In the genomic region with DNA sequence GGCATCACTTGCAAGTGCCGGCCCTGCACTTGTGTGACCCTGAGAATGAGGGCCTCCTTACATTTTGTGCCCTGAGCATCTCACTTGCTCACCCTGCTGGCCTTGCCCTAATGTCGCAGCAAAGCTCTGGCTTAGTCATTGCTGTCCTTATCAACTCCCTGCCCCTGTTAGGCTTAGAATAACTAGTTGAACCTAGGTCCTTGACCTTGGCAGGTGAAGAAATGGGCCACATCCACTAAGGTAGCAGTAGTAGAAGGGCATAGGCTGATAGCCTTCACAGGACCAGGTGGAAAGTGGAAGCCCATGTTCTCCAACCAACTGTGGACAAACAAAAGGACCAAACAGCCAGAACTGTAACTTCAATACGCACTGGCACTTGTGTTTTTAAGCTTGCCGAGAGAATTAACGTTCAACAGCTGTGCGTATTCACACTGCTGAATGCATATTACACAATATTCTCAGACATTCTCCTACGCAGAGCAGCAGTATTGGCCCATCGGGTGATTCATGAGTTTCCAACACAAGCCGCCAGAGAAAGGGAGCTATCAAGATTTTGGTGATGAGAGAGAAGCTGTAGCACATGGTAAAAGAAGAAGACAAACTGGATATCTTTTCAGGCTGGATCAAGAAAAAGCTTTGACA, we compare ENCODE assay signal across 1 cellular context.
TF ChIP-seq lines count a peak whose summit lies in the region.

No MANE protein-coding gene starts in this region.

TF ChIP-seq in K562, 482 proteins besides CTCF, POLR2A, EP300 and RAD21 (continued from another document and continues in another):
- TF ChIP-seq, protein P1, sequence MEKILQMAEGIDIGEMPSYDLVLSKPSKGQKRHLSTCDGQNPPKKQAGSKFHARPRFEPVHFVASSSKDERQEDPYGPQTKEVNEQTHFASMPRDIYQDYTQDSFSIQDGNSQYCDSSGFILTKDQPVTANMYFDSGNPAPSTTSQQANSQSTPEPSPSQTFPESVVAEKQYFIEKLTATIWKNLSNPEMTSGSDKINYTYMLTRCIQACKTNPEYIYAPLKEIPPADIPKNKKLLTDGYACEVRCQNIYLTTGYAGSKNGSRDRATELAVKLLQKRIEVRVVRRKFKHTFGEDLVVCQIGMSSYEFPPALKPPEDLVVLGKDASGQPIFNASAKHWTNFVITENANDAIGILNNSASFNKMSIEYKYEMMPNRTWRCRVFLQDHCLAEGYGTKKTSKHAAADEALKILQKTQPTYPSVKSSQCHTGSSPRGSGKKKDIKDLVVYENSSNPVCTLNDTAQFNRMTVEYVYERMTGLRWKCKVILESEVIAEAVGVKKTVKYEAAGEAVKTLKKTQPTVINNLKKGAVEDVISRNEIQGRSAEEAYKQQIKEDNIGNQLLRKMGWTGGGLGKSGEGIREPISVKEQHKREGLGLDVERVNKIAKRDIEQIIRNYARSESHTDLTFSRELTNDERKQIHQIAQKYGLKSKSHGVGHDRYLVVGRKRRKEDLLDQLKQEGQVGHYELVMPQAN (IDR thresholded peaks at IDR 0.05; ENCODE audit: borderline replicate concordance), result no peak
- TF ChIP-seq RFX5 (IDR thresholded peaks at IDR 0.05; ENCODE audit: low read depth, low read length), result no peak
- no peak for TF ChIP-seq ZBTB7A (IDR thresholded peaks at IDR 0.05; ENCODE audit: borderline replicate concordance, control insufficient read depth, low read depth, low read length)
- TF ChIP-seq, protein P2, sequence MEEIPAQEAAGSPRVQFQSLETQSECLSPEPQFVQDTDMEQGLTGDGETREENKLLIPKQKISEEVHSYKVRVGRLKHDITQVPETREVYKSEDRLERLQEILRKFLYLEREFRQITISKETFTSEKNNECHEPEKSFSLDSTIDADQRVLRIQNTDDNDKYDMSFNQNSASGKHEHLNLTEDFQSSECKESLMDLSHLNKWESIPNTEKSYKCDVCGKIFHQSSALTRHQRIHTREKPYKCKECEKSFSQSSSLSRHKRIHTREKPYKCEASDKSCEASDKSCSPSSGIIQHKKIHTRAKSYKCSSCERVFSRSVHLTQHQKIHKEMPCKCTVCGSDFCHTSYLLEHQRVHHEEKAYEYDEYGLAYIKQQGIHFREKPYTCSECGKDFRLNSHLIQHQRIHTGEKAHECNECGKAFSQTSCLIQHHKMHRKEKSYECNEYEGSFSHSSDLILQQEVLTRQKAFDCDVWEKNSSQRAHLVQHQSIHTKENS (CRISPR knock-in tag; IDR thresholded peaks at IDR 0.05), result no peak
- TF ChIP-seq, protein P3, sequence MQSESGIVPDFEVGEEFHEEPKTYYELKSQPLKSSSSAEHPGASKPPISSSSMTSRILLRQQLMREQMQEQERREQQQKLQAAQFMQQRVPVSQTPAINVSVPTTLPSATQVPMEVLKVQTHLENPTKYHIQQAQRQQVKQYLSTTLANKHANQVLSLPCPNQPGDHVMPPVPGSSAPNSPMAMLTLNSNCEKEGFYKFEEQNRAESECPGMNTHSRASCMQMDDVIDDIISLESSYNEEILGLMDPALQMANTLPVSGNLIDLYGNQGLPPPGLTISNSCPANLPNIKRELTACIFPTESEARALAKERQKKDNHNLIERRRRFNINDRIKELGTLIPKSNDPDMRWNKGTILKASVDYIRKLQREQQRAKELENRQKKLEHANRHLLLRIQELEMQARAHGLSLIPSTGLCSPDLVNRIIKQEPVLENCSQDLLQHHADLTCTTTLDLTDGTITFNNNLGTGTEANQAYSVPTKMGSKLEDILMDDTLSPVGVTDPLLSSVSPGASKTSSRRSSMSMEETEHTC (IDR thresholded peaks at IDR 0.05), result no peak
- TF ChIP-seq, protein P4, sequence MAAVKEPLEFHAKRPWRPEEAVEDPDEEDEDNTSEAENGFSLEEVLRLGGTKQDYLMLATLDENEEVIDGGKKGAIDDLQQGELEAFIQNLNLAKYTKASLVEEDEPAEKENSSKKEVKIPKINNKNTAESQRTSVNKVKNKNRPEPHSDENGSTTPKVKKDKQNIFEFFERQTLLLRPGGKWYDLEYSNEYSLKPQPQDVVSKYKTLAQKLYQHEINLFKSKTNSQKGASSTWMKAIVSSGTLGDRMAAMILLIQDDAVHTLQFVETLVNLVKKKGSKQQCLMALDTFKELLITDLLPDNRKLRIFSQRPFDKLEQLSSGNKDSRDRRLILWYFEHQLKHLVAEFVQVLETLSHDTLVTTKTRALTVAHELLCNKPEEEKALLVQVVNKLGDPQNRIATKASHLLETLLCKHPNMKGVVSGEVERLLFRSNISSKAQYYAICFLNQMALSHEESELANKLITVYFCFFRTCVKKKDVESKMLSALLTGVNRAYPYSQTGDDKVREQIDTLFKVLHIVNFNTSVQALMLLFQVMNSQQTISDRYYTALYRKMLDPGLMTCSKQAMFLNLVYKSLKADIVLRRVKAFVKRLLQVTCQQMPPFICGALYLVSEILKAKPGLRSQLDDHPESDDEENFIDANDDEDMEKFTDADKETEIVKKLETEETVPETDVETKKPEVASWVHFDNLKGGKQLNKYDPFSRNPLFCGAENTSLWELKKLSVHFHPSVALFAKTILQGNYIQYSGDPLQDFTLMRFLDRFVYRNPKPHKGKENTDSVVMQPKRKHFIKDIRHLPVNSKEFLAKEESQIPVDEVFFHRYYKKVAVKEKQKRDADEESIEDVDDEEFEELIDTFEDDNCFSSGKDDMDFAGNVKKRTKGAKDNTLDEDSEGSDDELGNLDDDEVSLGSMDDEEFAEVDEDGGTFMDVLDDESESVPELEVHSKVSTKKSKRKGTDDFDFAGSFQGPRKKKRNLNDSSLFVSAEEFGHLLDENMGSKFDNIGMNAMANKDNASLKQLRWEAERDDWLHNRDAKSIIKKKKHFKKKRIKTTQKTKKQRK (IDR thresholded peaks at IDR 0.05; ENCODE audit: borderline replicate concordance, low read depth, low read length), result no peak
- TF ChIP-seq ZNF134 (CRISPR knock-in tag; conservative IDR thresholded peaks at IDR 0.05), result no peak
- no peak for TF ChIP-seq RBM17 (IDR thresholded peaks at IDR 0.05; ENCODE audit: borderline replicate concordance, low read depth, low read length)
- TF ChIP-seq PHF8 (IDR thresholded peaks at IDR 0.05; ENCODE audit: borderline replicate concordance, low read length), result no peak
- no peak for TF ChIP-seq ZKSCAN1 (IDR thresholded peaks at IDR 0.05; ENCODE audit: low read depth, low read length)
- TF ChIP-seq ZNF431 (CRISPR knock-in tag; IDR thresholded peaks at IDR 0.05), result 0 out of 2 replicates have a peak, but pooled peaks have one; percentile 31
- TF ChIP-seq SRF (CRISPR knock-in tag; IDR thresholded peaks at IDR 0.05), result no peak
- no peak for TF ChIP-seq ARHGAP35 (IDR thresholded peaks at IDR 0.05; ENCODE audit: partially characterized antibody)
- TF ChIP-seq, protein P5, sequence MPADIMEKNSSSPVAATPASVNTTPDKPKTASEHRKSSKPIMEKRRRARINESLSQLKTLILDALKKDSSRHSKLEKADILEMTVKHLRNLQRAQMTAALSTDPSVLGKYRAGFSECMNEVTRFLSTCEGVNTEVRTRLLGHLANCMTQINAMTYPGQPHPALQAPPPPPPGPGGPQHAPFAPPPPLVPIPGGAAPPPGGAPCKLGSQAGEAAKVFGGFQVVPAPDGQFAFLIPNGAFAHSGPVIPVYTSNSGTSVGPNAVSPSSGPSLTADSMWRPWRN (IDR thresholded peaks at IDR 0.05; ENCODE audit: low read depth), result no peak; the same call in 1 of the 2 replicates
- peak; percentile 96 for TF ChIP-seq MEIS2 (IDR thresholded peaks at IDR 0.05; ENCODE audit: partially characterized antibody)
- TF ChIP-seq RB1 (IDR thresholded peaks at IDR 0.05; ENCODE audit: low read depth), result peak; percentile 42; the same call in 1 of the 2 replicates
- no peak for TF ChIP-seq DMBX1 (CRISPR knock-in tag; IDR thresholded peaks at IDR 0.05; ENCODE audit: borderline replicate concordance)
- no peak for TF ChIP-seq EZH2 (IDR thresholded peaks at IDR 0.05; ENCODE audit: borderline replicate concordance, low read depth, low read length)
- no peak for TF ChIP-seq ZFP1 (CRISPR knock-in tag; IDR thresholded peaks at IDR 0.05)
- TF ChIP-seq HDAC6 (IDR thresholded peaks at IDR 0.05; ENCODE audit: low read depth, low read length), result no peak
- TF ChIP-seq, protein P6, sequence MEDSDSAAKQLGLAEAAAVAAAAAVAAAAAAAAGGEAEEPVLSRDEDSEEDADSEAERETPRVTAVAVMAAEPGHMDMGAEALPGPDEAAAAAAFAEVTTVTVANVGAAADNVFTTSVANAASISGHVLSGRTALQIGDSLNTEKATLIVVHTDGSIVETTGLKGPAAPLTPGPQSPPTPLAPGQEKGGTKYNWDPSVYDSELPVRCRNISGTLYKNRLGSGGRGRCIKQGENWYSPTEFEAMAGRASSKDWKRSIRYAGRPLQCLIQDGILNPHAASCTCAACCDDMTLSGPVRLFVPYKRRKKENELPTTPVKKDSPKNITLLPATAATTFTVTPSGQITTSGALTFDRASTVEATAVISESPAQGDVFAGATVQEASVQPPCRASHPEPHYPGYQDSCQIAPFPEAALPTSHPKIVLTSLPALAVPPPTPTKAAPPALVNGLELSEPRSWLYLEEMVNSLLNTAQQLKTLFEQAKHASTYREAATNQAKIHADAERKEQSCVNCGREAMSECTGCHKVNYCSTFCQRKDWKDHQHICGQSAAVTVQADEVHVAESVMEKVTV (CRISPR knock-in tag; IDR thresholded peaks at IDR 0.05), result peak; percentile 77
- TF ChIP-seq SIX5 (IDR thresholded peaks at IDR 0.05; ENCODE audit: borderline replicate concordance in 1 of 2, insufficient read depth in 1 of 2, low read depth in 1 of 2, low read length in 2 of 2), result no peak
- TF ChIP-seq DIDO1 (tag; IDR thresholded peaks at IDR 0.05; ENCODE audit: low read depth), result no peak
- TF ChIP-seq TBL1XR1 (IDR thresholded peaks at IDR 0.05; ENCODE audit: low read length in 2 of 2), result no peak
- no peak for TF ChIP-seq ZNF707 (CRISPR knock-in tag; conservative IDR thresholded peaks at IDR 0.05)
- TF ChIP-seq SIRT6 (IDR thresholded peaks at IDR 0.05; ENCODE audit: low read depth, low read length), result no peak
- TF ChIP-seq POLR2B (IDR thresholded peaks at IDR 0.05; ENCODE audit: low read depth, partially characterized antibody), result no peak
- no peak for TF ChIP-seq ZNF274 (IDR thresholded peaks at IDR 0.05; ENCODE audit: borderline replicate concordance, low read depth, low read length)
- TF ChIP-seq MYNN (IDR thresholded peaks at IDR 0.05), result 0 out of 2 replicates have a peak, but pooled peaks have one; percentile 43
- TF ChIP-seq MYNN (CRISPR knock-in tag; IDR thresholded peaks at IDR 0.05), result no peak
- TF ChIP-seq, protein P7, sequence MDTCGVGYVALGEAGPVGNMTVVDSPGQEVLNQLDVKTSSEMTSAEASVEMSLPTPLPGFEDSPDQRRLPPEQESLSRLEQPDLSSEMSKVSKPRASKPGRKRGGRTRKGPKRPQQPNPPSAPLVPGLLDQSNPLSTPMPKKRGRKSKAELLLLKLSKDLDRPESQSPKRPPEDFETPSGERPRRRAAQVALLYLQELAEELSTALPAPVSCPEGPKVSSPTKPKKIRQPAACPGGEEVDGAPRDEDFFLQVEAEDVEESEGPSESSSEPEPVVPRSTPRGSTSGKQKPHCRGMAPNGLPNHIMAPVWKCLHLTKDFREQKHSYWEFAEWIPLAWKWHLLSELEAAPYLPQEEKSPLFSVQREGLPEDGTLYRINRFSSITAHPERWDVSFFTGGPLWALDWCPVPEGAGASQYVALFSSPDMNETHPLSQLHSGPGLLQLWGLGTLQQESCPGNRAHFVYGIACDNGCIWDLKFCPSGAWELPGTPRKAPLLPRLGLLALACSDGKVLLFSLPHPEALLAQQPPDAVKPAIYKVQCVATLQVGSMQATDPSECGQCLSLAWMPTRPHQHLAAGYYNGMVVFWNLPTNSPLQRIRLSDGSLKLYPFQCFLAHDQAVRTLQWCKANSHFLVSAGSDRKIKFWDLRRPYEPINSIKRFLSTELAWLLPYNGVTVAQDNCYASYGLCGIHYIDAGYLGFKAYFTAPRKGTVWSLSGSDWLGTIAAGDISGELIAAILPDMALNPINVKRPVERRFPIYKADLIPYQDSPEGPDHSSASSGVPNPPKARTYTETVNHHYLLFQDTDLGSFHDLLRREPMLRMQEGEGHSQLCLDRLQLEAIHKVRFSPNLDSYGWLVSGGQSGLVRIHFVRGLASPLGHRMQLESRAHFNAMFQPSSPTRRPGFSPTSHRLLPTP (IDR thresholded peaks at IDR 0.05; ENCODE audit: borderline replicate concordance, extremely low read depth, insufficient read length), result no peak
- TF ChIP-seq NR3C1 (CRISPR knock-in tag; IDR thresholded peaks at IDR 0.05), result no peak
- TF ChIP-seq MXI1 (IDR thresholded peaks at IDR 0.05; ENCODE audit: low read depth, low read length), result no peak
- no peak for TF ChIP-seq PTTG1 (tag; IDR thresholded peaks at IDR 0.05; ENCODE audit: low read depth)
- no peak for TF ChIP-seq PTRF (tag; IDR thresholded peaks at IDR 0.05)
- no peak for TF ChIP-seq U2AF2 (optimal IDR thresholded peaks at IDR 0.05; ENCODE audit: low read depth, low read length)
- no peak for TF ChIP-seq PML (IDR thresholded peaks at IDR 0.05; ENCODE audit: low read length)
- TF ChIP-seq SREBF2 (CRISPR knock-in tag; IDR thresholded peaks at IDR 0.05), result no peak
- TF ChIP-seq, protein P8, sequence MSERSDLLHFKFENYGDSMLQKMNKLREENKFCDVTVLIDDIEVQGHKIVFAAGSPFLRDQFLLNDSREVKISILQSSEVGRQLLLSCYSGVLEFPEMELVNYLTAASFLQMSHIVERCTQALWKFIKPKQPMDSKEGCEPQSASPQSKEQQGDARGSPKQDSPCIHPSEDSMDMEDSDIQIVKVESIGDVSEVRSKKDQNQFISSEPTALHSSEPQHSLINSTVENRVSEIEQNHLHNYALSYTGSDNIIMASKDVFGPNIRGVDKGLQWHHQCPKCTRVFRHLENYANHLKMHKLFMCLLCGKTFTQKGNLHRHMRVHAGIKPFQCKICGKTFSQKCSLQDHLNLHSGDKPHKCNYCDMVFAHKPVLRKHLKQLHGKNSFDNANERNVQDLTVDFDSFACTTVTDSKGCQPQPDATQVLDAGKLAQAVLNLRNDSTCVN (CRISPR knock-in tag; IDR thresholded peaks at IDR 0.05), result no peak
- TF ChIP-seq, protein P9, sequence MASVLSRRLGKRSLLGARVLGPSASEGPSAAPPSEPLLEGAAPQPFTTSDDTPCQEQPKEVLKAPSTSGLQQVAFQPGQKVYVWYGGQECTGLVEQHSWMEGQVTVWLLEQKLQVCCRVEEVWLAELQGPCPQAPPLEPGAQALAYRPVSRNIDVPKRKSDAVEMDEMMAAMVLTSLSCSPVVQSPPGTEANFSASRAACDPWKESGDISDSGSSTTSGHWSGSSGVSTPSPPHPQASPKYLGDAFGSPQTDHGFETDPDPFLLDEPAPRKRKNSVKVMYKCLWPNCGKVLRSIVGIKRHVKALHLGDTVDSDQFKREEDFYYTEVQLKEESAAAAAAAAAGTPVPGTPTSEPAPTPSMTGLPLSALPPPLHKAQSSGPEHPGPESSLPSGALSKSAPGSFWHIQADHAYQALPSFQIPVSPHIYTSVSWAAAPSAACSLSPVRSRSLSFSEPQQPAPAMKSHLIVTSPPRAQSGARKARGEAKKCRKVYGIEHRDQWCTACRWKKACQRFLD (CRISPR knock-in tag; IDR thresholded peaks at IDR 0.05), result no peak
- no peak for TF ChIP-seq POU5F1 (IDR thresholded peaks at IDR 0.05; ENCODE audit: borderline replicate concordance, low read depth, low read length, partially characterized antibody)
- no peak for TF ChIP-seq ZNF212 (CRISPR knock-in tag; IDR thresholded peaks at IDR 0.05)
- TF ChIP-seq HDAC2 (IDR thresholded peaks at IDR 0.05), result peak; percentile 87
- peak in 1 of 2 experiments; percentile 17; a peak in 2 of 4 replicates for TF ChIP-seq KDM1A (IDR thresholded peaks at IDR 0.05)
- no peak for TF ChIP-seq GTF2F1 (IDR thresholded peaks at IDR 0.05; ENCODE audit: low read depth, low read length)
- no peak for TF ChIP-seq ZNF830 (CRISPR knock-in tag; IDR thresholded peaks at IDR 0.05)
- TF ChIP-seq DPF2 (IDR thresholded peaks at IDR 0.05), result peak; percentile 93
